Comparison of ENCODE assay signal across 29 cellular contexts in the genomic region with DNA sequence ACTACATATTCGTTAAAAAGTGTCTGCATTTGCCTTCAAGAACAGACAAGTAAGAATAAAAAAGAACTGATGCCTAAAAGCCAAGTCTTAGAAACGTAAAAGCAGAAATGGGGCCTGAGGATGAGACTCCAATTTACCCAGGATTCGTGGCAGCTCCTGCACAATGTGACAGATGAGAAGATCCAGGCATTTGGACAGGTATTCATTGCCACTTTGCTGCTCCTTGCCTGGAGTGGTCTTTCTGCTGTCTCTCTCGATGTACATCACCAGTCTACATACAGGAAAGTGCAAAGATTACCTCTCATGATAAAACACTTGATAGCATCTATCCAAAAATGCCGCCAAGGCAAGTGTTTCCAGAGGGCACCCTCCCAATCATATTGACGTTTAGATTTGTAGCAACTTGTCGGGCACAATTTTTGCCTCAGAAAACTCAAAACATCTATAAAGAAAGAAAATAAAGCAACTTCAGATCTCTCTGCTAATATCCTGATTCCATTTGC.
"Had no signal": no experiment of that assay in that cellular context is flagged by ENCODE, and none has a peak within 500 bp of the region (broad histone marks: within the 10 kb centered on the region; RNA-seq: fewer than 3 reads in every experiment).

No MANE protein-coding gene starts in this region.

- H3K79me2 ChIP-seq: hepatocyte had no signal

- H3K36me3 ChIP-seq: left lung, lower lobe of right lung, pancreas, prostate gland, stomach, thoracic aorta, tibial artery, uterus had no signal

- H3K4me3 ChIP-seq: hepatocyte, left lung, lower lobe of right lung, pancreas, prostate gland, skin epidermis, stomach, thoracic aorta, tibial artery, uterus had no signal

- H3K9me3 ChIP-seq: left lung, lower lobe of right lung, pancreas, prostate gland, stomach, thoracic aorta, tibial artery, uterus had no signal

- FAIRE-seq: kidney, pancreas had no signal

- H3K4me3 Mint-ChIP-seq: naive thymus-derived CD8-positive, alpha-beta T cell; nephron; neural crest cell; stimulated activated naive B cell treated with anti-CD40 and anti-IgM and Interleukin-4, amounts not matched to agents 10 μg/mL and 1 μg/mL and 100 μg/mL, for 72 hours; type B pancreatic cell had no signal

- H3K4me1 Mint-ChIP-seq: naive thymus-derived CD8-positive, alpha-beta T cell; nephron; neural crest cell; stimulated activated naive B cell treated with anti-CD40 and anti-IgM and Interleukin-4, amounts not matched to agents 10 μg/mL and 1 μg/mL and 100 μg/mL, for 72 hours had no signal

- H3K27ac Mint-ChIP-seq: naive thymus-derived CD8-positive, alpha-beta T cell; nephron; stimulated activated naive B cell treated with anti-CD40 and anti-IgM and Interleukin-4, amounts not matched to agents 10 μg/mL and 1 μg/mL and 100 μg/mL, for 72 hours; type B pancreatic cell had no signal

- H2AFZ ChIP-seq: hepatocyte had no signal

- H3K27ac ChIP-seq: hepatocyte, left lung, lower lobe of right lung, pancreas, prostate gland, skin epidermis, stomach, thoracic aorta, tibial artery, uterus had no signal

- H3K27me3 ChIP-seq: hepatocyte, left lung, pancreas, stomach, tibial artery, uterus had no signal

- H3K4me2 ChIP-seq: hepatocyte had no signal

- ATAC-seq: left colon; left lung; lower lobe of right lung; naive thymus-derived CD8-positive, alpha-beta T cell; pancreas; right cardiac atrium; sciatic nerve; stimulated activated naive B cell treated with anti-CD40 and anti-IgM and Interleukin-4, amounts not matched to agents 10 μg/mL and 1 μg/mL and 100 μg/mL, for 72 hours; stimulated activated naive CD8-positive, alpha-beta T cell treated with anti-CD3 and anti-CD28 coated beads, Interleukin-15, Interleukin-2, amounts not matched to agents 100 U/mL and 50 U/mL, for 24 hours had no signal

- H3K27me3 Mint-ChIP-seq: naive thymus-derived CD8-positive, alpha-beta T cell; stimulated activated naive B cell treated with anti-CD40 and anti-IgM and Interleukin-4, amounts not matched to agents 10 μg/mL and 1 μg/mL and 100 μg/mL, for 72 hours; type B pancreatic cell had no signal

- DNase-seq: kidney; left colon; left lung; lower lobe of right lung; mammary epithelial cell; mesenchymal stem cell; naive thymus-derived CD8-positive, alpha-beta T cell; nucleus accumbens; pancreas; posterior cingulate gyrus; retina; right cardiac atrium; stimulated activated CD4-positive, alpha-beta T cell treated with anti-CD3 and anti-CD28 coated beads, Interleukin-12 subunit alpha, Interleukin-12 subunit beta, amount 100 ng/mL, for 4 hours; stimulated activated CD4-positive, alpha-beta T cell treated with anti-CD3 and anti-CD28 coated beads, Interleukin-15, amount 100 ng/mL, for 24 hours; stimulated activated CD4-positive, alpha-beta T cell treated with anti-CD3 and anti-CD28 coated beads, Interleukin-2, amount 100 ng/mL, for 24 hours; stimulated activated CD4-positive, alpha-beta T cell treated with anti-CD3 and anti-CD28 coated beads, Interleukin-4, amount 100 ng/mL, for 1 hour; stimulated activated naive B cell treated with anti-CD40 and anti-IgM and Interleukin-4, amounts not matched to agents 10 μg/mL and 1 μg/mL and 100 μg/mL, for 72 hours; stimulated activated naive CD8-positive, alpha-beta T cell treated with anti-CD3 and anti-CD28 coated beads, Interleukin-15, Interleukin-2, amounts not matched to agents 100 U/mL and 50 U/mL, for 24 hours; stomach; tibial artery; uterus had no signal

- H3K4me1 ChIP-seq: left lung, lower lobe of right lung, pancreas, prostate gland, stomach, tibial artery, uterus had no signal

- H3K9me3 Mint-ChIP-seq: naive thymus-derived CD8-positive, alpha-beta T cell; nephron; neural crest cell; stimulated activated naive B cell treated with anti-CD40 and anti-IgM and Interleukin-4, amounts not matched to agents 10 μg/mL and 1 μg/mL and 100 μg/mL, for 72 hours; type B pancreatic cell had no signal
